Comparison of ENCODE assay signal across 11 cellular contexts in the genomic region with DNA sequence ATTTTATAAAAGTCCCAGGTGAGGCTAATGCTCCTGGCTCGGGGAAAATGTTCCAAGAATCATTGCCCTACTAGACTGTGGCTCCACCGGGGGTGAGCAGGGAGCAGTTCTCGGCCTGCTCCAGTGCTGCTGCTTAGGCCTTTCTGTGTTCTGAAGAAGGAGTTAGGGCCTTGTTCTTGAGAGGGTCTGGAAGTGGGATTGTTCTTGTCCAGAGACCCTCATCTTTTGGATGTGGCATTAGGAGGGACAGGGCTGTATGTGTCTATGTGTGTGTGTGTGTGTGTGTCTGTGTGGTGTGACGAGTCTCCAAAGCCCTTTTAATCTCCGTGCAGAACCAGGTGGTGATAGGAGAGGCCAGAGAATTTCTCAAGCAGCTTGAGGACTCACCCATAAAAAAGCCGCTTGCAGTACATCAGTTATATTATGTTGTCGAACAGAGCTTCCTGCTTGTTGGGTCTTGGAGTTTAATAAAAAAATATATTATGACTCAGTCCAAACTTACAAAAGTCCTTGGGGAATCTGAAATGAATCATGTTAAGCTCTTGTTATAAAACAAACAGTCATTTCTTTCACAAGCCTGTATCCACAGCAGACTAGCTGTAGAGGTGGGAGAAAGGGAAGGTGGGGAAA.
DNase-seq lines count a peak whose midpoint lies in the region; ATAC-seq and TF ChIP-seq lines count a peak whose summit lies in the region.
"Had no signal": no experiment of that assay in that cellular context is flagged by ENCODE, and none has a peak within 500 bp of the region (broad histone marks: within the 10 kb centered on the region; RNA-seq: fewer than 3 reads in every experiment).

No MANE protein-coding gene starts in this region.

- DNase-seq in GM03348 (ENCODE audit: low spot score) (peak; percentile 80), amniotic epithelial cell (ENCODE audit: low read depth) (peak; percentile 99), foreskin keratinocyte (peak; percentile 94 to 97), sciatic nerve (ENCODE audit: low spot score) (no peak), SK-N-DZ (ENCODE audit: low spot score) (no peak)
- DNase-seq in activated CD8-positive, alpha-beta memory T cell treated with anti-CD3 and anti-CD28 coated beads, Interleukin-2, amount 10 ng/mL, durations not matched to agents 7 days and 5 days, result no peak
- DNase-seq: effector memory CD4-positive, alpha-beta T cell; NCI-H1417 had no signal

- no peaks in the 10 kb centered on the region for H3K9me3 Mint-ChIP-seq in activated CD8-positive, alpha-beta memory T cell treated with anti-CD3 and anti-CD28 coated beads, Interleukin-2, amount 10 ng/mL, durations not matched to agents 7 days and 5 days (ENCODE audit: low read depth)

- TF ChIP-seq CTCF in foreskin keratinocyte (conservative IDR thresholded peaks at IDR 0.05), result no peak

- intact Hi-C loops in sciatic nerve (cut with DNase I), result no loop called here

- H3K27ac ChIP-seq in foreskin keratinocyte, result peak overlapping the region; percentile 73
- H3K27ac ChIP-seq: SJCRH30 had no signal

- peaks cover 26% of the 10 kb centered on the region for H3K4me1 ChIP-seq in foreskin keratinocyte
- H3K4me1 ChIP-seq: SJCRH30 had no signal

- CTCF ChIA-PET in activated CD8-positive, alpha-beta memory T cell treated with anti-CD3 and anti-CD28 coated beads, Interleukin-2, amount 10 ng/mL, durations not matched to agents 7 days and 5 days (lab: Charles Lee), result no interaction called here

- no peaks in the 10 kb centered on the region for H3K27me3 Mint-ChIP-seq in activated CD8-positive, alpha-beta memory T cell treated with anti-CD3 and anti-CD28 coated beads, Interleukin-2, amount 10 ng/mL, durations not matched to agents 7 days and 5 days

- H3K36me3 Mint-ChIP-seq in activated CD8-positive, alpha-beta memory T cell treated with anti-CD3 and anti-CD28 coated beads, Interleukin-2, amount 10 ng/mL, durations not matched to agents 7 days and 5 days, result no peaks in the 10 kb centered on the region

- H3K27me3 ChIP-seq in foreskin keratinocyte, result no peaks in the 10 kb centered on the region
- H3K27me3 ChIP-seq: SJCRH30 had no signal

- no peak overlapping the region for H3K4me3 Mint-ChIP-seq in activated CD8-positive, alpha-beta memory T cell treated with anti-CD3 and anti-CD28 coated beads, Interleukin-2, amount 10 ng/mL, durations not matched to agents 7 days and 5 days

- H3K27ac Mint-ChIP-seq in activated CD8-positive, alpha-beta memory T cell treated with anti-CD3 and anti-CD28 coated beads, Interleukin-2, amount 10 ng/mL, durations not matched to agents 7 days and 5 days, result no peak overlapping the region

- ATAC-seq in foreskin keratinocyte (peak; percentile 94), sciatic nerve (peak; percentile 90), GM18502 (IDR thresholded peaks at IDR 0.05; ENCODE audit: poor library complexity, unreplicated experiment) (no peak), HG03571 (IDR thresholded peaks at IDR 0.05; ENCODE audit: unreplicated experiment) (no peak)
- no peak for ATAC-seq in activated CD8-positive, alpha-beta memory T cell treated with anti-CD3 and anti-CD28 coated beads, Interleukin-2, amount 10 ng/mL, durations not matched to agents 7 days and 5 days

- H3K4me1 Mint-ChIP-seq in activated CD8-positive, alpha-beta memory T cell treated with anti-CD3 and anti-CD28 coated beads, Interleukin-2, amount 10 ng/mL, durations not matched to agents 7 days and 5 days, result no peaks in the 10 kb centered on the region

Comparison
In these comparisons a context has a peak if more than half of its experiments do, and no peak if none do; other contexts are left out.
1. DNase-seq: peak in GM03348 (single experiment), amniotic epithelial cell (single experiment) and foreskin keratinocyte (2 of 2); none in sciatic nerve (single experiment), SK-N-DZ (single experiment) and activated CD8-positive, alpha-beta memory T cell treated with anti-CD3 and anti-CD28 coated beads, Interleukin-2, amount 10 ng/mL, durations not matched to agents 7 days and 5 days (single experiment).
2. ATAC-seq: peak in foreskin keratinocyte (single experiment) and sciatic nerve (single experiment); none in activated CD8-positive, alpha-beta memory T cell treated with anti-CD3 and anti-CD28 coated beads, Interleukin-2, amount 10 ng/mL, durations not matched to agents 7 days and 5 days (single experiment), GM18502 (single experiment) and HG03571 (single experiment).